Comparison of ENCODE assay signal across 1 cellular context in genomic region chr17:75456417-75457046, GRCh38.
A peak's percentile ranks its signal among the peaks of the same experiment; 100 is the strongest.
TF ChIP-seq lines count a peak whose summit lies in the region.

Gene TMEM94, plus strand, starts transcription at chr17:75456635. Its CDS starts 15,271 bp downstream, at chr17:75471906.

TF ChIP-seq in HepG2, 621 proteins besides CTCF, POLR2A, EP300 and RAD21 (continued from another document and continues in another):
- TF ChIP-seq SIN3A (IDR thresholded peaks at IDR 0.05; ENCODE audit: borderline replicate concordance, low read depth, low read length) (no peak), ZNF124 (CRISPR knock-in tag; IDR thresholded peaks at IDR 0.05) (peak; percentile 29; the same call in 1 of the 2 replicates), TCF7 (IDR thresholded peaks at IDR 0.05; ENCODE audit: low read depth) (no peak), ZNF224 (CRISPR knock-in tag; IDR thresholded peaks at IDR 0.05) (no peak), ZIK1 (CRISPR knock-in tag; IDR thresholded peaks at IDR 0.05; ENCODE audit: borderline replicate concordance, low read depth) (no peak), PATZ1 (CRISPR knock-in tag; IDR thresholded peaks at IDR 0.05) (peak; percentile 81), PCBP1 (IDR thresholded peaks at IDR 0.05; ENCODE audit: borderline replicate concordance, low read depth, low read length) (peak; percentile 100), KDM6A (CRISPR knock-in tag; IDR thresholded peaks at IDR 0.05; ENCODE audit: low read depth) (no peak), PPARG (CRISPR knock-in tag; conservative IDR thresholded peaks at IDR 0.05) (peak; percentile 58), KAT7 (CRISPR knock-in tag; IDR thresholded peaks at IDR 0.05; ENCODE audit: borderline replicate concordance) (peak; percentile 78), SOX5 (CRISPR knock-in tag; IDR thresholded peaks at IDR 0.05; ENCODE audit: borderline replicate concordance) (no peak; the same call in 1 of the 2 replicates), SOX6 (IDR thresholded peaks at IDR 0.05) (no peak), SOX6 (CRISPR knock-in tag; IDR thresholded peaks at IDR 0.05) (peak; percentile 55; the same call in 1 of the 2 replicates), SMARCC2 (IDR thresholded peaks at IDR 0.05) (no peak), ZNF841 (CRISPR knock-in tag; IDR thresholded peaks at IDR 0.05; ENCODE audit: borderline replicate concordance) (no peak), ZNF782 (CRISPR knock-in tag; IDR thresholded peaks at IDR 0.05; ENCODE audit: borderline replicate concordance) (no peak), CHCHD3 (CRISPR knock-in tag; IDR thresholded peaks at IDR 0.05) (no peak), ZFP90 (CRISPR knock-in tag; IDR thresholded peaks at IDR 0.05; ENCODE audit: borderline replicate concordance) (peak; percentile 28; the same call in 1 of the 2 replicates), GABPB1 (CRISPR knock-in tag; IDR thresholded peaks at IDR 0.05) (peak; percentile 90), CREM (IDR thresholded peaks at IDR 0.05) (peak; percentile 92), CREM (CRISPR knock-in tag; IDR thresholded peaks at IDR 0.05) (no peak), KDM1A (CRISPR knock-in tag; IDR thresholded peaks at IDR 0.05) (no peak), YY1 (IDR thresholded peaks at IDR 0.05; ENCODE audit: insufficient read depth, insufficient replicate concordance, low read depth, low read length) (peak; percentile 100), LRRFIP1 (CRISPR knock-in tag; conservative IDR thresholded peaks at IDR 0.05) (no peak), HDAC2 (CRISPR knock-in tag; IDR thresholded peaks at IDR 0.05) (0 out of 2 replicates have a peak, but pooled peaks have one; percentile 17), TFDP2 (CRISPR knock-in tag; IDR thresholded peaks at IDR 0.05) (peak; percentile 61; the same call in 1 of the 2 replicates), ZNF142 (CRISPR knock-in tag; IDR thresholded peaks at IDR 0.05) (peak; percentile 78), BRF2 (CRISPR knock-in tag; IDR thresholded peaks at IDR 0.05) (0 out of 2 replicates have a peak, but pooled peaks have one; percentile 39), ETV5 (CRISPR knock-in tag; IDR thresholded peaks at IDR 0.05; ENCODE audit: borderline replicate concordance) (no peak; the same call in none of the 2 replicates), ARNTL (CRISPR knock-in tag; IDR thresholded peaks at IDR 0.05) (peak; percentile 56; the same call in 1 of the 2 replicates), PCBP2 (optimal IDR thresholded peaks at IDR 0.05; ENCODE audit: low read depth, low read length, poor library complexity, severe bottlenecking) (peak; percentile 55), ZNF589 (CRISPR knock-in tag; conservative IDR thresholded peaks at IDR 0.05) (no peak), ZNF367 (CRISPR knock-in tag; IDR thresholded peaks at IDR 0.05; ENCODE audit: borderline replicate concordance) (no peak), GATA4 (IDR thresholded peaks at IDR 0.05; ENCODE audit: borderline replicate concordance, low read depth) (no peak), ZBTB2 (CRISPR knock-in tag; IDR thresholded peaks at IDR 0.05; ENCODE audit: low read depth) (no peak)
- TF ChIP-seq, protein P1, sequence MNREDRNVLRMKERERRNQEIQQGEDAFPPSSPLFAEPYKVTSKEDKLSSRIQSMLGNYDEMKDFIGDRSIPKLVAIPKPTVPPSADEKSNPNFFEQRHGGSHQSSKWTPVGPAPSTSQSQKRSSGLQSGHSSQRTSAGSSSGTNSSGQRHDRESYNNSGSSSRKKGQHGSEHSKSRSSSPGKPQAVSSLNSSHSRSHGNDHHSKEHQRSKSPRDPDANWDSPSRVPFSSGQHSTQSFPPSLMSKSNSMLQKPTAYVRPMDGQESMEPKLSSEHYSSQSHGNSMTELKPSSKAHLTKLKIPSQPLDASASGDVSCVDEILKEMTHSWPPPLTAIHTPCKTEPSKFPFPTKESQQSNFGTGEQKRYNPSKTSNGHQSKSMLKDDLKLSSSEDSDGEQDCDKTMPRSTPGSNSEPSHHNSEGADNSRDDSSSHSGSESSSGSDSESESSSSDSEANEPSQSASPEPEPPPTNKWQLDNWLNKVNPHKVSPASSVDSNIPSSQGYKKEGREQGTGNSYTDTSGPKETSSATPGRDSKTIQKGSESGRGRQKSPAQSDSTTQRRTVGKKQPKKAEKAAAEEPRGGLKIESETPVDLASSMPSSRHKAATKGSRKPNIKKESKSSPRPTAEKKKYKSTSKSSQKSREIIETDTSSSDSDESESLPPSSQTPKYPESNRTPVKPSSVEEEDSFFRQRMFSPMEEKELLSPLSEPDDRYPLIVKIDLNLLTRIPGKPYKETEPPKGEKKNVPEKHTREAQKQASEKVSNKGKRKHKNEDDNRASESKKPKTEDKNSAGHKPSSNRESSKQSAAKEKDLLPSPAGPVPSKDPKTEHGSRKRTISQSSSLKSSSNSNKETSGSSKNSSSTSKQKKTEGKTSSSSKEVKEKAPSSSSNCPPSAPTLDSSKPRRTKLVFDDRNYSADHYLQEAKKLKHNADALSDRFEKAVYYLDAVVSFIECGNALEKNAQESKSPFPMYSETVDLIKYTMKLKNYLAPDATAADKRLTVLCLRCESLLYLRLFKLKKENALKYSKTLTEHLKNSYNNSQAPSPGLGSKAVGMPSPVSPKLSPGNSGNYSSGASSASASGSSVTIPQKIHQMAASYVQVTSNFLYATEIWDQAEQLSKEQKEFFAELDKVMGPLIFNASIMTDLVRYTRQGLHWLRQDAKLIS (CRISPR knock-in tag; IDR thresholded peaks at IDR 0.05), result 0 out of 2 replicates have a peak, but pooled peaks have one; percentile 42
- TF ChIP-seq, protein P2, sequence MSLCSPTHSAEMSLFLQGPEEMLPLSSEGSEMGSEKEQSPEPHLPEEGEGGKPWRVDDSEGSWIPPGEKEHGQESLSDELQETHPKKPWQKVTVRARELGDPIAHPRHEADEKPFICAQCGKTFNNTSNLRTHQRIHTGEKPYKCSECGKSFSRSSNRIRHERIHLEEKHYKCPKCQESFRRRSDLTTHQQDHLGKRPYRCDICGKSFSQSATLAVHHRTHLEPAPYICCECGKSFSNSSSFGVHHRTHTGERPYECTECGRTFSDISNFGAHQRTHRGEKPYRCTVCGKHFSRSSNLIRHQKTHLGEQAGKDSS (CRISPR knock-in tag; IDR thresholded peaks at IDR 0.05; ENCODE audit: borderline replicate concordance, low read depth), result peak; percentile 43; the same call in 1 of the 2 replicates
- TF ChIP-seq, protein P3, sequence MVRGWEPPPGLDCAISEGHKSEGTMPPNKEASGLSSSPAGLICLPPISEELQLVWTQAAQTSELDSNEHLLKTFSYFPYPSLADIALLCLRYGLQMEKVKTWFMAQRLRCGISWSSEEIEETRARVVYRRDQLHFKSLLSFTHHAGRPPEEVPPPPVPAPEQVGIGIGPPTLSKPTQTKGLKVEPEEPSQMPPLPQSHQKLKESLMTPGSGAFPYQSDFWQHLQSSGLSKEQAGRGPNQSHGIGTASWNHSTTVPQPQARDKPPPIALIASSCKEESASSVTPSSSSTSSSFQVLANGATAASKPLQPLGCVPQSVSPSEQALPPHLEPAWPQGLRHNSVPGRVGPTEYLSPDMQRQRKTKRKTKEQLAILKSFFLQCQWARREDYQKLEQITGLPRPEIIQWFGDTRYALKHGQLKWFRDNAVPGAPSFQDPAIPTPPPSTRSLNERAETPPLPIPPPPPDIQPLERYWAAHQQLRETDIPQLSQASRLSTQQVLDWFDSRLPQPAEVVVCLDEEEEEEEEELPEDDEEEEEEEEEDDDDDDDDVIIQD (CRISPR knock-in tag; IDR thresholded peaks at IDR 0.05; ENCODE audit: low read depth), result no peak
